In the genomic region with DNA sequence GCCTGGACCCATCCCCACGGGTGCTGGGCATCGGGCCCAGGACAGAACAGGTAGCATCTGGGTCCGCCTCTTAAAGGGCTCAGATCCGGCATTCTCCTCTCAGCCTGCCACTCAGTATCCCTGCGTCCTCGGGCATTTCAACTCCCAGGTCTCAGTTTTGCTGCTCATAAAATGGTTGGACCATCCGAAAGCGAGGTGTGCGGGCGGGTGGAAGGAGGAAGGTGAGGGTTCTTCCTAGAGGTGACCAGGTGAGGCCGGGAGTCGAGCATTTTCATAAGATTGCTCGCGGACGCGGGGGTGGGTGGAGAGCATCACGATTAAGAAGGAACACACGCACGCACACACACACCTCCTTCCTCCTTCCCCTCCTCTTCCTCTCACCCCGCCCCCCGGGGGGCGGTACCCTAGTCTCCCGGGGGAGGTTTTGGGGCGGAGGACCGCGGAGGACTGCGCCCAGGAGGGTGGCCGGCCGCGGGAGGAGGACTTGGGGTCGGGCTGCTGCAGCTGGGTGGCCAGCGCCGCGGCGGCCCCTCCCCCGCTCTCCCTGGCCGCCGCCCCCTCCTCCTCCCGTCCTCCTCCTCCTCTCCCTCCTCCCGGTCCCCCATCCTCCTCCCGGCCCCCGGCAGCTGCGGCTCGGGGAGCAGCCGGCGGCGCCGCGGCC, we compare ENCODE assay signal across 8 cellular contexts.
DNase-seq lines count a peak whose midpoint lies in the region; ATAC-seq and TF ChIP-seq lines count a peak whose summit lies in the region.

No MANE protein-coding gene starts in this region.

- peaks cover 29% of the 10 kb centered on the region for H3K27me3 ChIP-seq in Panc1 (ENCODE audit: control insufficient read depth, insufficient read depth, low read length)
- H3K27me3 ChIP-seq in mesenchymal stem cell (ENCODE audit: control insufficient read depth in 1 of 2, insufficient read depth in 1 of 2, low read length in 2 of 2), result peaks cover 38 to 66% of the 10 kb centered on the region in 2 experiments
- H3K27me3 ChIP-seq in testis, result no peaks in the 10 kb centered on the region

- POLR2A ChIA-PET in Panc1 (lab: Charles Lee), result no interaction called here

- TF ChIP-seq POLR2A in testis (IDR thresholded peaks at IDR 0.05), result no peak

- no peak overlapping the region for H3K9ac ChIP-seq in mesenchymal stem cell (ENCODE audit: low read length)

- H3K18ac ChIP-seq in mesenchymal stem cell (ENCODE audit: low read depth in 1 of 2, low read length in 2 of 2), result no peak overlapping the region

- H3K36me3 ChIP-seq in Panc1 (ENCODE audit: control insufficient read depth, insufficient read depth, low read length) (no peaks in the 10 kb centered on the region), mesenchymal stem cell (ENCODE audit: control insufficient read depth in 1 of 2, insufficient read depth in 2 of 2, low read depth in 1 of 2, low read length in 2 of 2) (no peaks in the 10 kb centered on the region), testis (ENCODE audit: low read depth, missing control alignments) (no peaks in the 10 kb centered on the region)

- H3K4me1 ChIP-seq in Panc1 (ENCODE audit: control insufficient read depth, insufficient read depth, low read length) (peaks cover 4% of the 10 kb centered on the region; the same call in 1 of the 2 replicates), mesenchymal stem cell (ENCODE audit: control insufficient read depth, insufficient read depth, low read depth, low read length) (peaks cover 12% of the 10 kb centered on the region), testis (no peaks in the 10 kb centered on the region)

- H2BK120ac ChIP-seq in mesenchymal stem cell (ENCODE audit: low read depth, low read length), result no peak overlapping the region

- H3K9me3 ChIP-seq in Panc1 (ENCODE audit: control insufficient read depth, insufficient read depth, low read depth, low read length), result no peaks in the 10 kb centered on the region
- H3K9me3 ChIP-seq in mesenchymal stem cell (ENCODE audit: control insufficient read depth, low read length), result no peaks in the 10 kb centered on the region
- H3K9me3 ChIP-seq in testis, result no peaks in the 10 kb centered on the region

- H3K23ac ChIP-seq in mesenchymal stem cell (ENCODE audit: low read length in 2 of 2), result no peak overlapping the region

- in situ Hi-C loops in Panc1 (cut with HindIII; ENCODE audit: low pct_unique_long_range_greater_than_20kb, low sequenced_read_pairs), result no loop called here

- no peak overlapping the region for H2BK12ac ChIP-seq in mesenchymal stem cell (ENCODE audit: low read length in 2 of 2)

- CTCF ChIA-PET in Panc1 (lab: Charles Lee), result no interaction called here

- H2BK15ac ChIP-seq in mesenchymal stem cell (ENCODE audit: low read depth, poor library complexity, severe bottlenecking), result peak overlapping the region; percentile 3

- DNase-seq in SKM-1 treated with dmso at 0.1 percent for 144 hours (lab: John Stamatoyannopoulos, UW; ENCODE audit: unreplicated experiment) (peak; percentile 16), SKM-1 (lab: John Stamatoyannopoulos, UW; ENCODE audit: unreplicated experiment) (no peak), Panc1 (ENCODE audit: low read depth, low spot score) (no peak), cardiac fibroblast (ENCODE audit: low read depth in 2 of 2) (no peak), mesenchymal stem cell (no peak), testis (no peak), SIG-M5 treated with dmso at 0.1 percent for 504 hours (lab: John Stamatoyannopoulos, UW; ENCODE audit: unreplicated experiment) (no peak)

- no peak overlapping the region for H4K8ac ChIP-seq in mesenchymal stem cell (ENCODE audit: low read length)

- no peak overlapping the region for H3K27ac ChIP-seq in Panc1 (ENCODE audit: low read length)
- no peak overlapping the region for H3K27ac ChIP-seq in mesenchymal stem cell (ENCODE audit: low read length, poor library complexity, severe bottlenecking)
- H3K27ac ChIP-seq in testis, result no peak overlapping the region

- peak; percentile 26; the same call in 1 of the 2 replicates for ATAC-seq in Panc1
- no peak for ATAC-seq in GM18868 (IDR thresholded peaks at IDR 0.05; ENCODE audit: unreplicated experiment)

- WGBS in mesenchymal stem cell, result 10% methylated on average over 16 of the region's 49 CpGs
- 1 to 4% methylated on average over 25 to 39 of the region's 49 CpGs for WGBS in testis, 2 donors

- intact Hi-C loops in Panc1 (cut with micrococcal nuclease; ENCODE audit: unreplicated experiment), result no loop called here
- intact Hi-C loops in testis (cut with DNase I; ENCODE audit: low total_unique reads), result no loop called here

- H2AK5ac ChIP-seq in mesenchymal stem cell (ENCODE audit: low read length, severe bottlenecking), result no peak overlapping the region

- no peak overlapping the region for H3K4ac ChIP-seq in mesenchymal stem cell (ENCODE audit: low read depth in 1 of 2, low read length in 2 of 2)

- TF ChIP-seq CTCF in Panc1 (IDR thresholded peaks at IDR 0.05) (no peak), cardiac fibroblast (IDR thresholded peaks at IDR 0.05; ENCODE audit: low read depth, low read length) (no peak), testis (IDR thresholded peaks at IDR 0.05) (no peak)

- H3K4me3 ChIP-seq in Panc1 (ENCODE audit: low read depth in 2 of 2, low read length in 2 of 2) (peak overlapping the region; percentile 27 to 33), cardiac fibroblast (replicated peaks in 1 of 2; ENCODE audit: low read depth in 2 of 2, low read length in 2 of 2) (peak overlapping the region; percentile 17 to 18), mesenchymal stem cell (ENCODE audit: insufficient read depth in 1 of 2, low read depth in 1 of 2, low read length in 2 of 2) (peak overlapping the region; percentile 62), testis (peak overlapping the region; percentile 24 to 38)

- no peak overlapping the region for H2BK5ac ChIP-seq in mesenchymal stem cell (ENCODE audit: low read depth, low read length, poor library complexity, severe bottlenecking)

- no peaks in the 10 kb centered on the region for H3K79me1 ChIP-seq in mesenchymal stem cell (replicated peaks; ENCODE audit: low read length, poor library complexity, severe bottlenecking)

- H4K91ac ChIP-seq in mesenchymal stem cell (ENCODE audit: low read length), result no peak overlapping the region

- H3K4me2 ChIP-seq in mesenchymal stem cell (ENCODE audit: low read length, poor library complexity, severe bottlenecking), result peak overlapping the region; percentile 91

- BruUV-seq in Panc1 (replicated peaks; lab: Mats Ljungman, UMichigan), result no TSS peak

- H2AFZ ChIP-seq in mesenchymal stem cell (ENCODE audit: low read depth, low read length), result no peak overlapping the region

- no peak overlapping the region for H3K14ac ChIP-seq in mesenchymal stem cell (ENCODE audit: low read length in 2 of 2)
